15 cellular contexts compared by ENCODE assay signal in genomic region chr16:85290626-85291301, GRCh38.
DNase-seq lines count a peak whose midpoint lies in the region; ATAC-seq, FAIRE-seq and TF ChIP-seq lines count a peak whose summit lies in the region.
"Had no signal": no experiment of that assay in that cellular context is flagged by ENCODE, and none has a peak within 500 bp of the region (broad histone marks: within the 10 kb centered on the region; RNA-seq: fewer than 3 reads in every experiment).

No MANE protein-coding gene starts in this region.

- peak overlapping the region; percentile 48 to 58 for H3K9ac ChIP-seq in colonic mucosa (ENCODE audit: low read depth in 2 of 2, low read length in 2 of 2)

- H3K9me3 ChIP-seq in SJCRH30 (replicated peaks) (no peaks in the 10 kb centered on the region), colonic mucosa (no peaks in the 10 kb centered on the region), lower lobe of right lung (no peaks in the 10 kb centered on the region)
- H3K9me3 ChIP-seq: mucosa of descending colon, uterus had no signal

- FAIRE-seq in GM12891 (lab: Jason Lieb, UNC), result no peak
- FAIRE-seq: GM12878 had no signal

- H3K36me3 ChIP-seq in SJCRH30 (no peaks in the 10 kb centered on the region), colonic mucosa (no peaks in the 10 kb centered on the region), lower lobe of right lung (no peaks in the 10 kb centered on the region)
- H3K36me3 ChIP-seq: uterus had no signal

- DNase-seq in SJCRH30 (no peak), colonic mucosa (no peak), lower lobe of right lung (no peak), GM12891 (ENCODE audit: insufficient read length, low spot score) (no peak), DMS153 (lab: John Stamatoyannopoulos, UW) (no peak)
- no peak for DNase-seq in stimulated activated CD4-positive, alpha-beta T cell treated with anti-CD3 and anti-CD28 coated beads, Interleukin-2, amount 100 ng/mL, for 24 hours
- DNase-seq: activated naive CD4-positive, alpha-beta T cell treated with anti-CD3 and anti-CD28 coated beads, Interleukin-2, amount 50 U/mL, for 16 hours; effector CD8-positive, alpha-beta T cell; foreskin keratinocyte; immature natural killer cell; NCI-H187; uterus had no signal

- peak overlapping the region; percentile 94 for H3K27ac ChIP-seq in SJCRH30
- peak overlapping the region; percentile 12 for H3K27ac ChIP-seq in colonic mucosa
- H3K27ac ChIP-seq in lower lobe of right lung, result peak overlapping the region; percentile 36
- H3K27ac ChIP-seq in temporal lobe (ENCODE audit: low read depth, low read length), result peak overlapping the region; percentile 97
- H3K27ac ChIP-seq: foreskin keratinocyte, uterus had no signal

- intact Hi-C loops in colonic mucosa (cut with DNase I) (no loop called here), lower lobe of right lung (cut with DNase I) (no loop called here)

- peaks cover 64% of the 10 kb centered on the region for H3K4me1 ChIP-seq in SJCRH30
- H3K4me1 ChIP-seq in colonic mucosa, result peaks cover 4% of the 10 kb centered on the region
- peaks cover 19% of the 10 kb centered on the region for H3K4me1 ChIP-seq in lower lobe of right lung
- H3K4me1 ChIP-seq: foreskin keratinocyte had no signal

- TF ChIP-seq POLR2A in GM12891 (IDR thresholded peaks at IDR 0.05; ENCODE audit: low read depth, low read length), result no peak

- H3K4me3 ChIP-seq in SJCRH30 (no peak overlapping the region), colonic mucosa (no peak overlapping the region), lower lobe of right lung (no peak overlapping the region)
- H3K4me3 ChIP-seq: GM12878, mucosa of descending colon, uterus had no signal

- H3K27me3 ChIP-seq in SJCRH30 (no peaks in the 10 kb centered on the region), colonic mucosa (no peaks in the 10 kb centered on the region), lower lobe of right lung (ENCODE audit: low read depth) (no peaks in the 10 kb centered on the region)
- H3K27me3 ChIP-seq: foreskin keratinocyte, uterus had no signal

- no peak for TF ChIP-seq CTCF in colonic mucosa (IDR thresholded peaks at IDR 0.05)
- no peak for TF ChIP-seq CTCF in lower lobe of right lung (IDR thresholded peaks at IDR 0.05)

- no peak for ATAC-seq in lower lobe of right lung
- ATAC-seq: foreskin keratinocyte had no signal

TF ChIP-seq in GM12891, 5 proteins besides CTCF, POLR2A, EP300 and RAD21:
- TF ChIP-seq POU2F2 (IDR thresholded peaks at IDR 0.05; ENCODE audit: low read depth, low read length) (no peak), POLR2AphosphoS5 (IDR thresholded peaks at IDR 0.05; ENCODE audit: low read depth, low read length) (no peak), TAF1 (IDR thresholded peaks at IDR 0.05; ENCODE audit: low read depth, low read length) (no peak), SPI1 (IDR thresholded peaks at IDR 0.05; ENCODE audit: low read depth, low read length) (no peak), PAX5 (IDR thresholded peaks at IDR 0.05; ENCODE audit: insufficient read depth, low read length, severe bottlenecking) (no peak)

Comparison
In these comparisons a context has a peak if more than half of its experiments do, and no peak if none do; other contexts are left out.
1. H3K27ac ChIP-seq: peak in every context shown above with its lines; median percentile 97 in temporal lobe; 94 in SJCRH30; 36 in lower lobe of right lung; 12 in colonic mucosa.